19 cellular contexts compared by ENCODE assay signal in the genomic region with DNA sequence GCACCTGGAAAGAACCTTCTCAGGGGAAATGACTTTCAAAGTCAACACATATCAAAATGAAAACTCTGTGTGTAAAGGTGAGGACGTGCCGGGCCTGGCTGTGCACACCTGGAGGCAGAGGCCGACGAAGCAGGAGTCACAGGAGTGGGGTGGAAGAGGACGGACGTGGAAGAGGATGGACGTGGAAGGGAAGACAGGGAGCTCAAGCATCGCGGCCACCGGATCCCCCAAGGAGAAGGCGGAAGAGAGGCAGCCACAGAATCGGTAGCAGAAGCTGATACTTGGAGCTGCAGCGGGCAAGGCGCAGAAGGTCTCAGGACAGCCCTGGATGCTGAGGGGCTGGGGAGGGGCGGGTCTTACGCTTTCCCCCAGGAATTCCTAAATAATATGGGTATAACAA.
DNase-seq lines count a peak whose midpoint lies in the region; ATAC-seq and TF ChIP-seq lines count a peak whose summit lies in the region.
"Had no signal": no experiment of that assay in that cellular context is flagged by ENCODE, and none has a peak within 500 bp of the region (broad histone marks: within the 10 kb centered on the region; RNA-seq: fewer than 3 reads in every experiment).

No MANE protein-coding gene starts in this region.

- 85% methylated on average over 16 of the region's 16 CpGs for WGBS in suprapubic skin

- no peak overlapping the region for H3K27ac Mint-ChIP-seq in activated B cell treated with CpG ODN at 0.5 μM for 24 hours
- H3K27ac Mint-ChIP-seq: activated CD4-positive, alpha-beta memory T cell treated with anti-CD3 and anti-CD28 coated beads for 36 hours; brain had no signal

- no peaks in the 10 kb centered on the region for H3K36me3 Mint-ChIP-seq in activated B cell treated with CpG ODN at 0.5 μM for 24 hours (ENCODE audit: low read depth)
- H3K36me3 Mint-ChIP-seq: activated CD4-positive, alpha-beta memory T cell treated with anti-CD3 and anti-CD28 coated beads for 36 hours; brain had no signal

- TF ChIP-seq CTCF in DOHH2 (IDR thresholded peaks at IDR 0.05; ENCODE audit: low read depth, low read length, poor library complexity, severe bottlenecking) (no peak), activated B cell treated with CpG ODN at 0.5 μM for 24 hours (IDR thresholded peaks at IDR 0.05) (no peak), suprapubic skin (IDR thresholded peaks at IDR 0.05) (no peak), PC-9 (conservative IDR thresholded peaks at IDR 0.05) (no peak)

- H3K79me2 ChIP-seq in DOHH2 (ENCODE audit: control insufficient read depth, low read length) (no peaks in the 10 kb centered on the region), PC-9 (ENCODE audit: low read depth) (no peaks in the 10 kb centered on the region)

- H3K27ac ChIP-seq in DOHH2 (ENCODE audit: low read depth, low read length) (no peak overlapping the region), suprapubic skin (no peak overlapping the region), PC-9 (no peak overlapping the region)
- H3K27ac ChIP-seq: heart left ventricle, KMS-11, SJSA1 had no signal

- H2AFZ ChIP-seq in PC-9: no peak overlapping the region

- H3K4me2 ChIP-seq in DOHH2 (ENCODE audit: low read length) (peak overlapping the region; percentile 26), PC-9 (no peak overlapping the region)
- H3K4me2 ChIP-seq: KMS-11 had no signal

- no peak overlapping the region for H3K4me3 ChIP-seq in DOHH2 (ENCODE audit: low read length)
- H3K4me3 ChIP-seq in suprapubic skin: no peak overlapping the region
- H3K4me3 ChIP-seq in PC-9: no peak overlapping the region
- H3K4me3 ChIP-seq: heart left ventricle, SJSA1 had no signal

- POLR2A ChIA-PET in activated B cell treated with CpG ODN at 0.5 μM for 24 hours (lab: Charles Lee): no interaction called here
- POLR2A ChIA-PET in PC-9 (lab: Charles Lee; ENCODE audit: unreplicated experiment): no interaction called here

- no peaks in the 10 kb centered on the region for H3K36me3 ChIP-seq in DOHH2 (ENCODE audit: control insufficient read depth, low read length)
- H3K36me3 ChIP-seq in suprapubic skin: no peaks in the 10 kb centered on the region
- H3K36me3 ChIP-seq in PC-9 (ENCODE audit: low read depth): no peaks in the 10 kb centered on the region
- H3K36me3 ChIP-seq: heart left ventricle, SJSA1 had no signal

- H3K27me3 ChIP-seq in DOHH2 (ENCODE audit: control insufficient read depth, low read length) (no peaks in the 10 kb centered on the region), suprapubic skin (peaks cover 54% of the 10 kb centered on the region), PC-9 (ENCODE audit: insufficient read depth, low read depth) (peaks cover 99% of the 10 kb centered on the region)
- H3K27me3 ChIP-seq: SJSA1 had no signal

- no peak for TF ChIP-seq EP300 in suprapubic skin (IDR thresholded peaks at IDR 0.05)

- H3K9me2 ChIP-seq in DOHH2 (replicated peaks; ENCODE audit: control insufficient read depth, low read length) (no peaks in the 10 kb centered on the region), PC-9 (ENCODE audit: insufficient read depth) (no peaks in the 10 kb centered on the region)

- no peaks in the 10 kb centered on the region for H3K9me3 ChIP-seq in DOHH2 (ENCODE audit: control insufficient read depth, insufficient read depth, low read length)
- no peaks in the 10 kb centered on the region for H3K9me3 ChIP-seq in suprapubic skin
- H3K9me3 ChIP-seq in PC-9 (ENCODE audit: insufficient read depth, low read depth): no peaks in the 10 kb centered on the region
- H3K9me3 ChIP-seq: heart left ventricle had no signal

- intact Hi-C loops in activated B cell treated with CpG ODN at 0.5 μM for 24 hours (cut with micrococcal nuclease): loop anchor here (10.0 kb wide), 1 partner anchor 417 kb away; no protein-coding TSS in a partner anchor
- intact Hi-C loops in PC-9 (cut with micrococcal nuclease; ENCODE audit: unreplicated experiment): no loop called here

- no peak for TF ChIP-seq POLR2A in suprapubic skin (IDR thresholded peaks at IDR 0.05)

- H4K20me1 ChIP-seq in DOHH2 (ENCODE audit: control insufficient read depth, insufficient read depth, low read depth, low read length) (no peaks in the 10 kb centered on the region), PC-9 (ENCODE audit: insufficient read depth) (peaks cover 9% of the 10 kb centered on the region)

- H3K9me3 Mint-ChIP-seq in activated B cell treated with CpG ODN at 0.5 μM for 24 hours: no peaks in the 10 kb centered on the region
- H3K9me3 Mint-ChIP-seq: activated CD4-positive, alpha-beta memory T cell treated with anti-CD3 and anti-CD28 coated beads for 36 hours; brain had no signal

- CTCF ChIA-PET in activated B cell treated with CpG ODN at 0.5 μM for 24 hours (lab: Charles Lee): no interaction called here
- CTCF ChIA-PET in PC-9 (lab: Charles Lee): no interaction called here

- DNase-seq in activated B cell treated with CpG ODN at 0.5 μM for 24 hours (peak; percentile 4), mesenteric fat pad (ENCODE audit: low spot score) (peak; percentile 74), suprapubic skin (ENCODE audit: low spot score in 2 of 2) (peak; percentile 21 to 71), PC-9 (no peak), mucosa of gallbladder (ENCODE audit: low spot score) (no peak)
- DNase-seq: activated CD4-positive, alpha-beta memory T cell treated with anti-CD3 and anti-CD28 coated beads for 36 hours; DND-41; GOT3; left ventricle myocardium superior; NCI-H1930; NCI-H345; OCI-M1; retina had no signal

- BruUV-seq in PC-9 (replicated peaks; lab: Mats Ljungman, UMichigan): no TSS peak

- no peaks in the 10 kb centered on the region for H3K4me1 Mint-ChIP-seq in activated B cell treated with CpG ODN at 0.5 μM for 24 hours

- no peak overlapping the region for H3K4me3 Mint-ChIP-seq in activated B cell treated with CpG ODN at 0.5 μM for 24 hours
- H3K4me3 Mint-ChIP-seq: activated CD4-positive, alpha-beta memory T cell treated with anti-CD3 and anti-CD28 coated beads for 36 hours; brain had no signal

- 0 out of 2 replicates have a peak, but pooled peaks cover 2% of the 10 kb centered on the region for H3F3A ChIP-seq in DOHH2 (ENCODE audit: control insufficient read depth, insufficient read depth)
- H3F3A ChIP-seq in PC-9 (ENCODE audit: insufficient read depth, low read depth): no peaks in the 10 kb centered on the region

- H3K4me1 ChIP-seq in DOHH2 (ENCODE audit: control insufficient read depth, low read length) (peaks cover 73% of the 10 kb centered on the region), suprapubic skin (peaks cover 3% of the 10 kb centered on the region), PC-9 (replicated peaks; ENCODE audit: insufficient read depth) (no peaks in the 10 kb centered on the region)
- H3K4me1 ChIP-seq: SJSA1 had no signal

- H3K27me3 Mint-ChIP-seq in activated B cell treated with CpG ODN at 0.5 μM for 24 hours: peaks cover 18% of the 10 kb centered on the region

- ATAC-seq in activated B cell treated with CpG ODN at 0.5 μM for 24 hours (ENCODE audit: low read depth): no peak
- no peak for ATAC-seq in GM21526 (IDR thresholded peaks at IDR 0.05; ENCODE audit: low FRiP score, unreplicated experiment)
- ATAC-seq: heart left ventricle, left ventricle myocardium superior had no signal

Comparison
In these comparisons a context has a peak if more than half of its experiments do, and no peak if none do; other contexts are left out.
1. DNase-seq: peak in activated B cell treated with CpG ODN at 0.5 μM for 24 hours (single experiment), mesenteric fat pad (single experiment) and suprapubic skin (2 of 2); none in PC-9 (0 of 2) and mucosa of gallbladder (single experiment).